Comparison of ENCODE assay signal across 8 cellular contexts in the genomic region with DNA sequence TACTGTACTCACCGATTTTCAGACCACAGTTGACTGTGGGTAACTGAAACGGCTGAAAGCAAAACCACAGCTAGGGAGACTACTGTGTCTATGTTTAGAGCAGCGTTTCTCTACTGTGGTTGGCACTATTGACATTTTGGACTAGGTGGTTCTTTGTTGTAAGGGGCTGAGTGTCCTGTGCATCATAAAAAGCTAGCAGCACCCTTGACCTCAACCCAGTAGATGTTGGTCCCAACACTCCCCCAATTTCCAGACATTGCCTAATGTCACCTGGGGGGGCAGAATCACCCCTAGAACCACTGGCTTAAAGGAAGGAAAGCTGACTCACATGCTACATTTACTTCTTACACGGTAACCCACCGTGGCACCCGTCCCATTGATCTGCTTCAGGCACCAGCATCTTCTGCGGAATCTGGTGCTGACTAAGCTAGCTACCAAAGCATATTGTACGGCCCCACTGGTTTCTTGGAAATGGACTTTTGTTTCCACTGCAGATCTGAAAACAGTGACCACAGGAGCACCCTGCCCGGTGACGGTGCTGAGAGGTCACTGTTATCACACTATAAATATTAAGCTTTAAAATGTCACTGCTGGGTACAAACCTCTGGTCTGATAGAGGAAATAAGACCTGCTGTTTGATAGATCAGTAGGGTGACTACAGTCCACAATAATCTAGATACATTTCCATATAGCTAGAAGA.
A peak's percentile ranks its signal among the peaks of the same experiment; 100 is the strongest.
DNase-seq lines count a peak whose midpoint lies in the region; ATAC-seq and TF ChIP-seq lines count a peak whose summit lies in the region.

No MANE protein-coding gene starts in this region.

- H3K9me3 Mint-ChIP-seq in activated T-helper 1 cell treated with anti-CD3 and anti-CD28 coated beads, Interleukin-12 subunit alpha, Interleukin-12 subunit beta, Interleukin-2, Interleukin-4 antibody, amounts not matched to agents 30 ng/mL and 10 ng/mL and 1 ng/mL, durations not matched to agents 14 hours and 24 hours and 36 hours, result peaks cover 5% of the 10 kb centered on the region
- H3K9me3 Mint-ChIP-seq in glutamatergic neuron (ENCODE audit: unreplicated experiment), result no peaks in the 10 kb centered on the region

- H3K27me3 ChIP-seq in DND-41 (ENCODE audit: insufficient read depth, low read length, poor library complexity) (peaks cover 6% of the 10 kb centered on the region), Loucy (ENCODE audit: insufficient read depth, low read length, poor library complexity, severe bottlenecking) (peaks cover 18% of the 10 kb centered on the region)

- no peak overlapping the region for H3K9ac ChIP-seq in DND-41 (ENCODE audit: low read depth, low read length)
- H3K9ac ChIP-seq in Loucy (ENCODE audit: low read depth, low read length, poor library complexity, severe bottlenecking), result peak overlapping the region; percentile 43

- H3K79me2 ChIP-seq in DND-41 (ENCODE audit: insufficient read depth, low read length), result no peaks in the 10 kb centered on the region
- no peaks in the 10 kb centered on the region for H3K79me2 ChIP-seq in Loucy (ENCODE audit: insufficient read depth, low read length)

- H3K36me3 Mint-ChIP-seq in activated T-helper 1 cell treated with anti-CD3 and anti-CD28 coated beads, Interleukin-12 subunit alpha, Interleukin-12 subunit beta, Interleukin-2, Interleukin-4 antibody, amounts not matched to agents 30 ng/mL and 10 ng/mL and 1 ng/mL, durations not matched to agents 14 hours and 24 hours and 36 hours (ENCODE audit: low read depth), result peaks cover 2% of the 10 kb centered on the region
- peaks cover 9% of the 10 kb centered on the region for H3K36me3 Mint-ChIP-seq in glutamatergic neuron (ENCODE audit: unreplicated experiment)

- H3K9me2 ChIP-seq in Loucy (replicated peaks; ENCODE audit: low read depth, low read length), result no peaks in the 10 kb centered on the region

- no peaks in the 10 kb centered on the region for H3F3A ChIP-seq in Loucy (ENCODE audit: low read depth)

- H3K27ac Mint-ChIP-seq in activated T-helper 1 cell treated with anti-CD3 and anti-CD28 coated beads, Interleukin-12 subunit alpha, Interleukin-12 subunit beta, Interleukin-2, Interleukin-4 antibody, amounts not matched to agents 30 ng/mL and 10 ng/mL and 1 ng/mL, durations not matched to agents 14 hours and 24 hours and 36 hours, result peak overlapping the region; percentile 65
- no peak overlapping the region for H3K27ac Mint-ChIP-seq in glutamatergic neuron (ENCODE audit: unreplicated experiment)

- intact Hi-C loops in activated T-helper 1 cell treated with anti-CD3 and anti-CD28 coated beads, Interleukin-12 subunit alpha, Interleukin-12 subunit beta, Interleukin-2, Interleukin-4 antibody, amounts not matched to agents 30 ng/mL and 10 ng/mL and 1 ng/mL, durations not matched to agents 14 hours and 24 hours and 36 hours (cut with micrococcal nuclease), result loop anchor here (1.0 to 2.0 kb wide), 6 partner anchors 68 to 426 kb away; no protein-coding TSS in a partner anchor

- H4K20me1 ChIP-seq in DND-41 (ENCODE audit: insufficient read depth, low read length), result 0 out of 2 replicates have a peak, but pooled peaks cover 5% of the 10 kb centered on the region
- no peaks in the 10 kb centered on the region for H4K20me1 ChIP-seq in Loucy (ENCODE audit: insufficient read depth, low read length, poor library complexity, severe bottlenecking)

- TF ChIP-seq CTCF in DND-41 (IDR thresholded peaks at IDR 0.05; ENCODE audit: borderline replicate concordance, extremely low read depth, low read length, poor library complexity, severe bottlenecking) (no peak), Loucy (conservative IDR thresholded peaks at IDR 0.05; ENCODE audit: low read length) (0 out of 2 replicates have a peak, but pooled peaks have one; percentile 16), omental fat pad (IDR thresholded peaks at IDR 0.05) (no peak), glutamatergic neuron (IDR thresholded peaks at IDR 0.05; ENCODE audit: partially characterized antibody, unreplicated experiment) (no peak)

- no peaks in the 10 kb centered on the region for H3K9me3 ChIP-seq in DND-41 (ENCODE audit: insufficient read depth, low read length, severe bottlenecking)
- H3K9me3 ChIP-seq in Loucy (ENCODE audit: insufficient read depth, low read depth, low read length), result no peaks in the 10 kb centered on the region

- H3K4me3 ChIP-seq in DND-41 (ENCODE audit: low read depth in 1 of 2, low read length in 2 of 2), result no peak overlapping the region
- H3K4me3 ChIP-seq in Loucy (ENCODE audit: low read length, poor library complexity, severe bottlenecking), result peak overlapping the region; percentile 65

- H3K4me2 ChIP-seq in DND-41 (ENCODE audit: insufficient read depth, low read length) (peak overlapping the region; percentile 46), Loucy (ENCODE audit: low read depth, low read length, poor library complexity, severe bottlenecking) (peak overlapping the region; percentile 79)

- no peaks in the 10 kb centered on the region for H3K36me3 ChIP-seq in DND-41 (ENCODE audit: insufficient read depth, low read length)
- no peaks in the 10 kb centered on the region for H3K36me3 ChIP-seq in Loucy (ENCODE audit: insufficient read depth, low read length)

- peak; percentile 43 for DNase-seq in DND-41
- peak; percentile 42 for DNase-seq in activated T-helper 1 cell treated with anti-CD3 and anti-CD28 coated beads, Interleukin-12 subunit alpha, Interleukin-12 subunit beta, Interleukin-2, Interleukin-4 antibody, amounts not matched to agents 30 ng/mL and 10 ng/mL and 1 ng/mL, durations not matched to agents 14 hours and 24 hours and 36 hours (ENCODE audit: low spot score)
- DNase-seq in stimulated activated CD8-positive, alpha-beta memory T cell treated with anti-CD3 and anti-CD28 coated beads, Interleukin-2, amount 100 ng/mL, for 1 hour (ENCODE audit: low read depth in 2 of 2), result peak; percentile 8 to 22
- no peak for DNase-seq in GF-D8 (lab: John Stamatoyannopoulos, UW)
- DNase-seq in omental fat pad (ENCODE audit: low spot score), result no peak
- no peak for DNase-seq in glutamatergic neuron

- peaks cover 38% of the 10 kb centered on the region for H3K4me1 Mint-ChIP-seq in activated T-helper 1 cell treated with anti-CD3 and anti-CD28 coated beads, Interleukin-12 subunit alpha, Interleukin-12 subunit beta, Interleukin-2, Interleukin-4 antibody, amounts not matched to agents 30 ng/mL and 10 ng/mL and 1 ng/mL, durations not matched to agents 14 hours and 24 hours and 36 hours (ENCODE audit: low read depth)
- H3K4me1 Mint-ChIP-seq in glutamatergic neuron (ENCODE audit: low read depth, unreplicated experiment), result peaks cover 3% of the 10 kb centered on the region

- peak overlapping the region; percentile 47 for H3K4me3 Mint-ChIP-seq in activated T-helper 1 cell treated with anti-CD3 and anti-CD28 coated beads, Interleukin-12 subunit alpha, Interleukin-12 subunit beta, Interleukin-2, Interleukin-4 antibody, amounts not matched to agents 30 ng/mL and 10 ng/mL and 1 ng/mL, durations not matched to agents 14 hours and 24 hours and 36 hours
- H3K4me3 Mint-ChIP-seq in glutamatergic neuron (ENCODE audit: unreplicated experiment), result no peak overlapping the region

- peak; percentile 97 for ATAC-seq in DND-41 (ENCODE audit: insufficient read depth, low read depth)
- peak; percentile 91 for ATAC-seq in GM21576 (IDR thresholded peaks at IDR 0.05; ENCODE audit: unreplicated experiment)
- no peak for ATAC-seq in omental fat pad (ENCODE audit: low FRiP score)

- H3K27me3 Mint-ChIP-seq in activated T-helper 1 cell treated with anti-CD3 and anti-CD28 coated beads, Interleukin-12 subunit alpha, Interleukin-12 subunit beta, Interleukin-2, Interleukin-4 antibody, amounts not matched to agents 30 ng/mL and 10 ng/mL and 1 ng/mL, durations not matched to agents 14 hours and 24 hours and 36 hours (ENCODE audit: insufficient read depth), result peaks cover 15% of the 10 kb centered on the region
- no peaks in the 10 kb centered on the region for H3K27me3 Mint-ChIP-seq in glutamatergic neuron (ENCODE audit: unreplicated experiment)

- H3K4me1 ChIP-seq in DND-41 (ENCODE audit: insufficient read depth, low read length) (peaks cover 28% of the 10 kb centered on the region), Loucy (ENCODE audit: insufficient read depth, low read length, poor library complexity, severe bottlenecking) (peaks cover 26% of the 10 kb centered on the region)

- H2AFZ ChIP-seq in DND-41 (ENCODE audit: low read depth, low read length) (no peak overlapping the region), Loucy (ENCODE audit: low read length) (peak overlapping the region; percentile 65)

- H3K27ac ChIP-seq in DND-41 (ENCODE audit: low read length), result no peak overlapping the region

Comparison
In these comparisons a context has a peak if more than half of its experiments do, and no peak if none do; other contexts are left out.
1. DNase-seq: peak in DND-41 (single experiment), activated T-helper 1 cell treated with anti-CD3 and anti-CD28 coated beads, Interleukin-12 subunit alpha, Interleukin-12 subunit beta, Interleukin-2, Interleukin-4 antibody, amounts not matched to agents 30 ng/mL and 10 ng/mL and 1 ng/mL, durations not matched to agents 14 hours and 24 hours and 36 hours (single experiment) and stimulated activated CD8-positive, alpha-beta memory T cell treated with anti-CD3 and anti-CD28 coated beads, Interleukin-2, amount 100 ng/mL, for 1 hour (2 of 2); none in GF-D8 (single experiment), omental fat pad (single experiment) and glutamatergic neuron (single experiment).